Comparison of ENCODE assay signal across 18 cellular contexts in genomic region chr1:217403321-217403720, GRCh38.
DNase-seq lines count a peak whose midpoint lies in the region; TF ChIP-seq lines count a peak whose summit lies in the region.
"Had no signal": no experiment of that assay in that cellular context is flagged by ENCODE, and none has a peak within 500 bp of the region (broad histone marks: within the 10 kb centered on the region; RNA-seq: fewer than 3 reads in every experiment).

No MANE protein-coding gene starts in this region.

- H4K91ac ChIP-seq in mesenchymal stem cell (ENCODE audit: low read length), result no peak overlapping the region

- H3K14ac ChIP-seq in mesenchymal stem cell (ENCODE audit: low read length in 2 of 2), result no peak overlapping the region

- H3K27me3 ChIP-seq in endodermal cell (ENCODE audit: control insufficient read depth, insufficient read depth, low read length, poor library complexity, severe bottlenecking) (no peaks in the 10 kb centered on the region), mesenchymal stem cell (ENCODE audit: control insufficient read depth in 1 of 2, insufficient read depth in 1 of 2, low read length in 2 of 2) (no peaks in the 10 kb centered on the region), thyroid gland (no peaks in the 10 kb centered on the region), breast epithelium (no peaks in the 10 kb centered on the region)
- H3K27me3 ChIP-seq: BLaER1 had no signal

- H2AK5ac ChIP-seq in mesenchymal stem cell (ENCODE audit: low read length, severe bottlenecking), result no peak overlapping the region

- intact Hi-C loops in thyroid gland (cut with DNase I) (no loop called here), breast epithelium (cut with DNase I; ENCODE audit: low total_unique reads) (no loop called here)

- H3K4ac ChIP-seq in mesenchymal stem cell (ENCODE audit: low read depth in 1 of 2, low read length in 2 of 2), result no peak overlapping the region

- H2BK120ac ChIP-seq in mesenchymal stem cell (ENCODE audit: low read depth, low read length), result no peak overlapping the region

- H2BK5ac ChIP-seq in mesenchymal stem cell (ENCODE audit: low read depth, low read length, poor library complexity, severe bottlenecking), result no peak overlapping the region

- TF ChIP-seq POLR2A in thyroid gland (IDR thresholded peaks at IDR 0.05), result peak in 1 of 2 donors; percentile 33
- no peak for TF ChIP-seq POLR2A in breast epithelium (IDR thresholded peaks at IDR 0.05)

- peak overlapping the region; percentile 36 for H3K27ac ChIP-seq in endodermal cell (ENCODE audit: low read depth, low read length)
- H3K27ac ChIP-seq in mesenchymal stem cell (ENCODE audit: low read length, poor library complexity, severe bottlenecking), result no peak overlapping the region
- peak overlapping the region; percentile 41 to 59 (median 48) for H3K27ac ChIP-seq in thyroid gland
- no peak overlapping the region for H3K27ac ChIP-seq in breast epithelium
- H3K27ac ChIP-seq: BLaER1, PC-9 had no signal

- H3K79me1 ChIP-seq in mesenchymal stem cell (replicated peaks; ENCODE audit: low read length, poor library complexity, severe bottlenecking), result no peaks in the 10 kb centered on the region

- no peak overlapping the region for H2AFZ ChIP-seq in mesenchymal stem cell (ENCODE audit: low read depth, low read length)
- H2AFZ ChIP-seq: PC-9 had no signal

- peak overlapping the region; percentile 38 for H3K4me2 ChIP-seq in mesenchymal stem cell (ENCODE audit: low read length, poor library complexity, severe bottlenecking)
- H3K4me2 ChIP-seq: BLaER1, PC-9 had no signal

- no peaks in the 10 kb centered on the region for H3K9me3 Mint-ChIP-seq in endodermal cell
- H3K9me3 Mint-ChIP-seq: CD8-positive, alpha-beta T cell had no signal

- H3K23ac ChIP-seq in mesenchymal stem cell (ENCODE audit: low read length in 2 of 2), result no peak overlapping the region

- H3K4me1 ChIP-seq in endodermal cell (ENCODE audit: control insufficient read depth, insufficient read depth, low read length) (no peaks in the 10 kb centered on the region), mesenchymal stem cell (ENCODE audit: control insufficient read depth, insufficient read depth, low read depth, low read length) (peaks cover 4% of the 10 kb centered on the region), thyroid gland (peaks cover 5 to 11% of the 10 kb centered on the region in 2 donors), breast epithelium (no peaks in the 10 kb centered on the region)
- H3K4me1 ChIP-seq: BLaER1 had no signal

- no peak overlapping the region for H2BK15ac ChIP-seq in mesenchymal stem cell (ENCODE audit: low read depth, poor library complexity, severe bottlenecking)

- DNase-seq in NCI-H146 treated with DMSO at 0.1 percent for 48 hours (lab: John Stamatoyannopoulos, UW; ENCODE audit: unreplicated experiment) (peak; percentile 44), endodermal cell (no peak), mesenchymal stem cell (no peak), thyroid gland (peak; percentile 54 to 78), ureter (ENCODE audit: low spot score) (no peak), breast epithelium (ENCODE audit: low spot score in 2 of 2) (no peak), NCI-H2196 (lab: John Stamatoyannopoulos, UW; ENCODE audit: unreplicated experiment) (no peak)
- DNase-seq: CD8-positive, alpha-beta T cell; DND-41; GOT3; NCI-H1105; NCI-H1694 treated with DMSO at 0.1 percent for 48 hours; NCI-H2107; NCI-H345; NCI-H524 treated with DMSO at 0.1 percent for 48 hours; PC-9 had no signal

- no peak overlapping the region for H4K8ac ChIP-seq in mesenchymal stem cell (ENCODE audit: low read length)

- H3K4me3 Mint-ChIP-seq in endodermal cell, result no peak overlapping the region
- H3K4me3 Mint-ChIP-seq: CD8-positive, alpha-beta T cell had no signal

- H3K4me3 ChIP-seq in endodermal cell (ENCODE audit: low read length) (no peak overlapping the region), mesenchymal stem cell (ENCODE audit: insufficient read depth in 1 of 2, low read depth in 1 of 2, low read length in 2 of 2) (no peak overlapping the region), thyroid gland (replicated peaks in 1 of 3) (no peak overlapping the region), breast epithelium (no peak overlapping the region)
- H3K4me3 ChIP-seq: BLaER1, K562, PC-9 had no signal

- H3K27ac Mint-ChIP-seq in endodermal cell, result no peak overlapping the region
- H3K27ac Mint-ChIP-seq: CD8-positive, alpha-beta T cell had no signal

- no peaks in the 10 kb centered on the region for H3K27me3 Mint-ChIP-seq in endodermal cell (ENCODE audit: insufficient read depth)

- TF ChIP-seq CTCF in endodermal cell (conservative IDR thresholded peaks at IDR 0.05) (no peak), thyroid gland (IDR thresholded peaks at IDR 0.05) (no peak), breast epithelium (IDR thresholded peaks at IDR 0.05) (no peak)

- no peaks in the 10 kb centered on the region for H3K36me3 ChIP-seq in endodermal cell (ENCODE audit: control insufficient read depth, insufficient read depth, low read length)
- H3K36me3 ChIP-seq in mesenchymal stem cell (ENCODE audit: control insufficient read depth in 1 of 2, insufficient read depth in 2 of 2, low read depth in 1 of 2, low read length in 2 of 2), result no peaks in the 10 kb centered on the region
- H3K36me3 ChIP-seq in thyroid gland, result no peaks in the 10 kb centered on the region
- H3K36me3 ChIP-seq in breast epithelium, result no peaks in the 10 kb centered on the region
- H3K36me3 ChIP-seq: BLaER1 had no signal

- no peaks in the 10 kb centered on the region for H3K4me1 Mint-ChIP-seq in endodermal cell

- H3K9ac ChIP-seq in endodermal cell (ENCODE audit: extremely low read depth, low read length, poor library complexity, severe bottlenecking) (no peak overlapping the region), mesenchymal stem cell (ENCODE audit: low read length) (no peak overlapping the region)
- H3K9ac ChIP-seq: BLaER1 had no signal

- H3K36me3 Mint-ChIP-seq in endodermal cell (ENCODE audit: low read depth), result no peaks in the 10 kb centered on the region
- H3K36me3 Mint-ChIP-seq: CD8-positive, alpha-beta T cell had no signal

- H3K18ac ChIP-seq in mesenchymal stem cell (ENCODE audit: low read depth in 1 of 2, low read length in 2 of 2), result no peak overlapping the region

- WGBS in endodermal cell (ENCODE audit: insufficient coverage in 1 of 2, insufficient read length in 1 of 2), 2 experiments, result 71 to 88% methylated on average over 1 to 4 of the region's 4 CpGs
- WGBS in mesenchymal stem cell, result 52% methylated on average over 4 of the region's 4 CpGs
- WGBS in thyroid gland, 2 donors, result 39 to 40% methylated on average over 4 of the region's 4 CpGs

- H3K9me3 ChIP-seq in endodermal cell (ENCODE audit: control insufficient read depth, low read length), result no peaks in the 10 kb centered on the region
- H3K9me3 ChIP-seq in mesenchymal stem cell (ENCODE audit: control insufficient read depth, low read length), result no peaks in the 10 kb centered on the region
- H3K9me3 ChIP-seq in thyroid gland, result no peaks in the 10 kb centered on the region
- no peaks in the 10 kb centered on the region for H3K9me3 ChIP-seq in breast epithelium
- H3K9me3 ChIP-seq: BLaER1 had no signal

- H2BK12ac ChIP-seq in mesenchymal stem cell (ENCODE audit: low read length in 2 of 2), result no peak overlapping the region

Comparison
In these comparisons a context has a peak if more than half of its experiments do, and no peak if none do; other contexts are left out.
1. DNase-seq: peak in NCI-H146 treated with DMSO at 0.1 percent for 48 hours (single experiment) and thyroid gland (2 of 2); none in endodermal cell (single experiment), mesenchymal stem cell (single experiment), ureter (single experiment), breast epithelium (0 of 2) and NCI-H2196 (single experiment).
2. H3K27ac ChIP-seq: peak in endodermal cell (single experiment) and thyroid gland (3 of 3); none in mesenchymal stem cell (single experiment) and breast epithelium (0 of 2).